ENCODE assay signal across 1 cellular context in the genomic region with DNA sequence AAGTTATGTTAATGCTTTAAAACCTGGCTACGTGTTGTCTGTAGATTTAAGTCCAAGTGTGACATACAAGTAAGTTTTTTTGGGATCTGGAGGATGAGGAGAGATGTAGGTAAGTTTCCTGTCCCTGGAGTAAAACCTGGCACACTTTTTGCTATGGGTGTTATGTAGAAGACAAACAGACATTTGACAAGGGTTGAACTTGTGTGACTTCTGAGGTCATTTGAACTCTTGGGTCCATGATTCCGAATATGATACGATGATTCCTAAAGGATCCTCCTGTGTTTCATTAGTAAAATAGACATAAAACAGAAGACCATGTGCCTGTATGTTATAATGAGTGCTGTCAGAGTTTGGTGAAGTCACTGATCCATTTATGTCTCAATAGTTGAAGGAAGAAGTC.
TF ChIP-seq lines count a peak whose summit lies in the region.

No MANE protein-coding gene starts in this region.

TF ChIP-seq in GM23338, 12 proteins besides CTCF, POLR2A, EP300 and RAD21:
- TF ChIP-seq, protein P1, sequence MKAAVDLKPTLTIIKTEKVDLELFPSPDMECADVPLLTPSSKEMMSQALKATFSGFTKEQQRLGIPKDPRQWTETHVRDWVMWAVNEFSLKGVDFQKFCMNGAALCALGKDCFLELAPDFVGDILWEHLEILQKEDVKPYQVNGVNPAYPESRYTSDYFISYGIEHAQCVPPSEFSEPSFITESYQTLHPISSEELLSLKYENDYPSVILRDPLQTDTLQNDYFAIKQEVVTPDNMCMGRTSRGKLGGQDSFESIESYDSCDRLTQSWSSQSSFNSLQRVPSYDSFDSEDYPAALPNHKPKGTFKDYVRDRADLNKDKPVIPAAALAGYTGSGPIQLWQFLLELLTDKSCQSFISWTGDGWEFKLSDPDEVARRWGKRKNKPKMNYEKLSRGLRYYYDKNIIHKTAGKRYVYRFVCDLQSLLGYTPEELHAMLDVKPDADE (IDR thresholded peaks at IDR 0.05), result no peak
- TF ChIP-seq ZNF331 (CRISPR knock-in tag; IDR thresholded peaks at IDR 0.05; ENCODE audit: low read depth) (no peak), EZH2 (IDR thresholded peaks at IDR 0.05; ENCODE audit: low read depth, unreplicated experiment) (no peak)
- TF ChIP-seq, protein P2, sequence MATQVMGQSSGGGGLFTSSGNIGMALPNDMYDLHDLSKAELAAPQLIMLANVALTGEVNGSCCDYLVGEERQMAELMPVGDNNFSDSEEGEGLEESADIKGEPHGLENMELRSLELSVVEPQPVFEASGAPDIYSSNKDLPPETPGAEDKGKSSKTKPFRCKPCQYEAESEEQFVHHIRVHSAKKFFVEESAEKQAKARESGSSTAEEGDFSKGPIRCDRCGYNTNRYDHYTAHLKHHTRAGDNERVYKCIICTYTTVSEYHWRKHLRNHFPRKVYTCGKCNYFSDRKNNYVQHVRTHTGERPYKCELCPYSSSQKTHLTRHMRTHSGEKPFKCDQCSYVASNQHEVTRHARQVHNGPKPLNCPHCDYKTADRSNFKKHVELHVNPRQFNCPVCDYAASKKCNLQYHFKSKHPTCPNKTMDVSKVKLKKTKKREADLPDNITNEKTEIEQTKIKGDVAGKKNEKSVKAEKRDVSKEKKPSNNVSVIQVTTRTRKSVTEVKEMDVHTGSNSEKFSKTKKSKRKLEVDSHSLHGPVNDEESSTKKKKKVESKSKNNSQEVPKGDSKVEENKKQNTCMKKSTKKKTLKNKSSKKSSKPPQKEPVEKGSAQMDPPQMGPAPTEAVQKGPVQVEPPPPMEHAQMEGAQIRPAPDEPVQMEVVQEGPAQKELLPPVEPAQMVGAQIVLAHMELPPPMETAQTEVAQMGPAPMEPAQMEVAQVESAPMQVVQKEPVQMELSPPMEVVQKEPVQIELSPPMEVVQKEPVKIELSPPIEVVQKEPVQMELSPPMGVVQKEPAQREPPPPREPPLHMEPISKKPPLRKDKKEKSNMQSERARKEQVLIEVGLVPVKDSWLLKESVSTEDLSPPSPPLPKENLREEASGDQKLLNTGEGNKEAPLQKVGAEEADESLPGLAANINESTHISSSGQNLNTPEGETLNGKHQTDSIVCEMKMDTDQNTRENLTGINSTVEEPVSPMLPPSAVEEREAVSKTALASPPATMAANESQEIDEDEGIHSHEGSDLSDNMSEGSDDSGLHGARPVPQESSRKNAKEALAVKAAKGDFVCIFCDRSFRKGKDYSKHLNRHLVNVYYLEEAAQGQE (IDR thresholded peaks at IDR 0.05; ENCODE audit: unreplicated experiment), result no peak
